Comparison of ENCODE assay signal across 8 cellular contexts in the genomic region with DNA sequence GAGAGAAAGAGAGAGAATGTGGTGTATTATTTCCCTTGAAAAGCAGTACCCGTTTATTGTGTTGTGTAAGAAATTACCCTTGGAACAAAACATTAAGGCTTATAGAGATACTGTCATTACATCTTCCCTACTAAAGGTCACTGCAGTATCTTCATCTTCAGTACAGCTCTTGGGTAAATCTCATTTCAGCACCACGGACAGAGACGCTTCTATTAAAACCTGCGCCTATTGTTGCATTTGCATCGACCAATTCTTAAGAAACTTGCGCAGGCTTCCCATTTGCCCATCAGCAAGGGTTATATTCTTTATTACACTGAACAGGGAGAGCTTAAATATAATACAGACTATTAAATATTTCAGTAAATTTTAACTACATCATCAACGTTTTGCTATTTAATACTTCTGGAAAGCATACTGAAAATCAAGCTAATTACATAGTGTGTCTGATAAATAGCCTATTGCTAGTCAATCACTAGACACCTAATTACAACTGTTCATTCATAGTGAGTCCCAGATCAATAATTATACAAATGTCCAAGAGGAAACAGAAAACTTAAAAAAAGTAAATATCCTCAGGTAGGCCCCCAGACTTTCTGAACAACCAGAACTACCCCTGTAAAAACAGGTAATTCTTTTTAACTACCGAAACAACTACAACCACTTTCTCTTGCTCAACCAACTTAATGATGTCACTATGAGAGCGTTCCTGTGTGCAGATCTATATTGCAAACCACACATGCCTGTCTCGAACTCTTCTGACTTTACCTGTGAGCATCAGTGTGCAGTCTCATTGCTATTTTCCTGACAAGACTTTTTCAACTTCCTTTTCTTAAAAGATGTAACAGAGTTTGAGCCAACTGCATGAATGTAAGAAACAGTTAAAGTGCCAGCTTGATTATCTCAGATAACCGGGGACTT.
A peak's percentile ranks its signal among the peaks of the same experiment; 100 is the strongest.
DNase-seq lines count a peak whose midpoint lies in the region; ATAC-seq and TF ChIP-seq lines count a peak whose summit lies in the region.

No MANE protein-coding gene starts in this region.

- H3K27ac ChIP-seq in SK-N-SH (ENCODE audit: low read depth in 2 of 2, low read length in 1 of 2) = peak overlapping the region; percentile 69 to 90; a peak in 3 of 4 replicates

- CTCF ChIA-PET in SK-N-SH (lab: Yijun Ruan, JAX) = interaction anchor here (1.1 to 1.3 kb wide), 3 partner anchors 215 to 653 kb away, joined by 3 to 5 read pairs (median 4); no protein-coding TSS in a partner anchor

- peaks cover 72% of the 10 kb centered on the region for H3K79me2 ChIP-seq in SK-N-SH (ENCODE audit: insufficient read depth)

- peaks cover 12% of the 10 kb centered on the region for H3K4me1 Mint-ChIP-seq in glutamatergic neuron (ENCODE audit: low read depth, unreplicated experiment)

- POLR2A ChIA-PET in SK-N-SH (lab: Yijun Ruan, JAX) = interaction anchor here (0.7 kb wide), 1 partner anchor 99 kb away, joined by 3 read pairs; no protein-coding TSS in a partner anchor

- peak; percentile 23 for DNase-seq in AG08395 (ENCODE audit: low spot score)
- DNase-seq in HCEC 1CT = peak; percentile 72
- peak; percentile 29 for DNase-seq in SK-N-SH
- DNase-seq in glutamatergic neuron = no peak
- no peak for DNase-seq in stimulated activated naive CD4-positive, alpha-beta T cell (lab: John Stamatoyannopoulos, UW)

- peak overlapping the region; percentile 94 for H3K4me3 Mint-ChIP-seq in glutamatergic neuron (ENCODE audit: unreplicated experiment)

- peak overlapping the region; percentile 59 to 82 for H3K4me3 ChIP-seq in SK-N-SH (ENCODE audit: low read depth in 2 of 2, low read length in 1 of 2)

- no peak for TF ChIP-seq CTCF in SK-N-SH (IDR thresholded peaks at IDR 0.05)
- TF ChIP-seq CTCF in glutamatergic neuron (IDR thresholded peaks at IDR 0.05; ENCODE audit: partially characterized antibody, unreplicated experiment) = no peak

- H3K4me2 ChIP-seq in SK-N-SH = peak overlapping the region; percentile 75

- WGBS in SK-N-SH (ENCODE audit: low lambda C conversion rate) = 4% methylated on average over 11 of the region's 11 CpGs

- H3K27me3 ChIP-seq in SK-N-SH (ENCODE audit: insufficient read depth) = no peaks in the 10 kb centered on the region

- peak overlapping the region; percentile 63 for H3K9ac ChIP-seq in SK-N-SH

- peaks cover 53% of the 10 kb centered on the region for H4K20me1 ChIP-seq in SK-N-SH (ENCODE audit: insufficient read depth)

- peaks cover 18% of the 10 kb centered on the region for H3K9me3 Mint-ChIP-seq in glutamatergic neuron (ENCODE audit: unreplicated experiment)

- H3K27me3 Mint-ChIP-seq in glutamatergic neuron (ENCODE audit: unreplicated experiment) = peaks cover 12% of the 10 kb centered on the region

- no peaks in the 10 kb centered on the region for H3K9me3 ChIP-seq in SK-N-SH

- no peak for TF ChIP-seq EP300 in SK-N-SH (IDR thresholded peaks at IDR 0.05; ENCODE audit: borderline replicate concordance in 1 of 2, low read depth in 1 of 2, low read length in 1 of 2)

- peaks cover 0 to 9% of the 10 kb centered on the region in 2 experiments; a peak in 3 of 4 replicates for H3K4me1 ChIP-seq in SK-N-SH (ENCODE audit: control insufficient read depth in 1 of 2, insufficient read depth in 2 of 2, low read depth in 1 of 2, low read length in 1 of 2)

- no peak for TF ChIP-seq RAD21 in SK-N-SH (IDR thresholded peaks at IDR 0.05; ENCODE audit: low read length)

- peak overlapping the region; percentile 49 for H3K27ac Mint-ChIP-seq in glutamatergic neuron (ENCODE audit: unreplicated experiment)

- no peaks in the 10 kb centered on the region for H3K36me3 Mint-ChIP-seq in glutamatergic neuron (ENCODE audit: unreplicated experiment)

- H3K9me2 ChIP-seq in SK-N-SH = no peaks in the 10 kb centered on the region

- ATAC-seq in HG02588 (IDR thresholded peaks at IDR 0.05; ENCODE audit: unreplicated experiment) (no peak), HG03280 (IDR thresholded peaks at IDR 0.05; ENCODE audit: unreplicated experiment) (no peak), GM19397 (IDR thresholded peaks at IDR 0.05; ENCODE audit: unreplicated experiment) (no peak)

- no peaks in the 10 kb centered on the region for H3F3A ChIP-seq in SK-N-SH (replicated peaks; ENCODE audit: insufficient read depth)

- H3K36me3 ChIP-seq in SK-N-SH (replicated peaks in 1 of 2; ENCODE audit: control insufficient read depth in 1 of 2, insufficient read depth in 2 of 2, low read length in 1 of 2) = peaks cover 2 to 10% of the 10 kb centered on the region in 2 experiments

- no peak overlapping the region for H2AFZ ChIP-seq in SK-N-SH (ENCODE audit: low read depth)

TF ChIP-seq in SK-N-SH, 30 proteins besides CTCF, POLR2A, EP300 and RAD21:
- TF ChIP-seq JUND (IDR thresholded peaks at IDR 0.05) = peak; percentile 3; the same call in 1 of the 2 replicates
- no peak for TF ChIP-seq GATA2 (CRISPR knock-in tag; IDR thresholded peaks at IDR 0.05)
- TF ChIP-seq, protein P1, sequence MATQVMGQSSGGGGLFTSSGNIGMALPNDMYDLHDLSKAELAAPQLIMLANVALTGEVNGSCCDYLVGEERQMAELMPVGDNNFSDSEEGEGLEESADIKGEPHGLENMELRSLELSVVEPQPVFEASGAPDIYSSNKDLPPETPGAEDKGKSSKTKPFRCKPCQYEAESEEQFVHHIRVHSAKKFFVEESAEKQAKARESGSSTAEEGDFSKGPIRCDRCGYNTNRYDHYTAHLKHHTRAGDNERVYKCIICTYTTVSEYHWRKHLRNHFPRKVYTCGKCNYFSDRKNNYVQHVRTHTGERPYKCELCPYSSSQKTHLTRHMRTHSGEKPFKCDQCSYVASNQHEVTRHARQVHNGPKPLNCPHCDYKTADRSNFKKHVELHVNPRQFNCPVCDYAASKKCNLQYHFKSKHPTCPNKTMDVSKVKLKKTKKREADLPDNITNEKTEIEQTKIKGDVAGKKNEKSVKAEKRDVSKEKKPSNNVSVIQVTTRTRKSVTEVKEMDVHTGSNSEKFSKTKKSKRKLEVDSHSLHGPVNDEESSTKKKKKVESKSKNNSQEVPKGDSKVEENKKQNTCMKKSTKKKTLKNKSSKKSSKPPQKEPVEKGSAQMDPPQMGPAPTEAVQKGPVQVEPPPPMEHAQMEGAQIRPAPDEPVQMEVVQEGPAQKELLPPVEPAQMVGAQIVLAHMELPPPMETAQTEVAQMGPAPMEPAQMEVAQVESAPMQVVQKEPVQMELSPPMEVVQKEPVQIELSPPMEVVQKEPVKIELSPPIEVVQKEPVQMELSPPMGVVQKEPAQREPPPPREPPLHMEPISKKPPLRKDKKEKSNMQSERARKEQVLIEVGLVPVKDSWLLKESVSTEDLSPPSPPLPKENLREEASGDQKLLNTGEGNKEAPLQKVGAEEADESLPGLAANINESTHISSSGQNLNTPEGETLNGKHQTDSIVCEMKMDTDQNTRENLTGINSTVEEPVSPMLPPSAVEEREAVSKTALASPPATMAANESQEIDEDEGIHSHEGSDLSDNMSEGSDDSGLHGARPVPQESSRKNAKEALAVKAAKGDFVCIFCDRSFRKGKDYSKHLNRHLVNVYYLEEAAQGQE (IDR thresholded peaks at IDR 0.05; ENCODE audit: low read depth, low read length) = peak; percentile 99
- 0 out of 2 replicates have a peak, but pooled peaks have one; percentile 62 for TF ChIP-seq SIN3A (IDR thresholded peaks at IDR 0.05; ENCODE audit: borderline replicate concordance, low read depth, low read length)
- TF ChIP-seq NFIC (IDR thresholded peaks at IDR 0.05; ENCODE audit: borderline replicate concordance) = no peak
- peak; percentile 50 for TF ChIP-seq NRF1 (IDR thresholded peaks at IDR 0.05; ENCODE audit: low read depth, low read length)

Comparison
In these comparisons a context has a peak if more than half of its experiments do, and no peak if none do; other contexts are left out.
1. DNase-seq: peak in AG08395 (single experiment), HCEC 1CT (single experiment) and SK-N-SH (single experiment); none in glutamatergic neuron (single experiment) and stimulated activated naive CD4-positive, alpha-beta T cell (0 of 6).